Comparison of ENCODE assay signal across 10 cellular contexts in the genomic region with DNA sequence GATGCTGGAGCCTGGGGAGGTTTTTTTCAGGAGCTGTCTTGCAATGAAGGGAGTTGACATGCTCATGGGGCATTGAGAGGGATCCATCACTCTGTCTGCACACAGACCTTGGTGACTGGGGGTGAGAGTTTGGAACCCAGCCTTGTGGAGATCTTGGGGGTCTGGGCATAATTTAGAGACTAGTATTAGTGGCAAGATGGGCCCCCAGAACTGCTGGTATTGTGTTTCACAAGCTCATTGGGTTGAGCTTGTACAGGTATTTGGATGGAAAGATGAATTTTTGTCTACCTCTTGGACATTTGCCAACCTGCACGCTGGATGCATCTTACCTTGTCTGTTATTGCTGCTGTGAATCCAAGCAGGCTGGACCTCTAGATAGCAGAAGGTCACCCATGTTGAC. TPM values are rescaled to one million over a fixed set of nuclear protein-coding genes. Genes with fewer than 3 reads are reported as not detected.
"Had no signal": no experiment of that assay in that cellular context is flagged by ENCODE, and none has a peak within 500 bp of the region (broad histone marks: within the 10 kb centered on the region; RNA-seq: fewer than 3 reads in every experiment).

TSS of gene OR2Z1 (plus strand) at position 301 of the 400 bp plus-strand sequence. CDS start 9,395 bp downstream, outside the sequence.

- DNase-seq: H7, HFFc6 had no signal

- H3K9me3 ChIP-seq: HAP-1 had no signal

- H3K4me3 Mint-ChIP-seq: GM23338, HFFc6 had no signal

- H3K4me3 ChIP-seq: GM23338, HAP-1 had no signal

- H3K27me3 Mint-ChIP-seq: IgD-negative memory B cell had no signal

- H3K27ac Mint-ChIP-seq: GM23338, HFFc6, IgD-negative memory B cell had no signal

- H3K4me1 ChIP-seq: HAP-1 had no signal

- H3K4me2 ChIP-seq: GM23338 had no signal

- H3K36me3 Mint-ChIP-seq: IgD-negative memory B cell had no signal

- ATAC-seq: GM23338, HCT116, HepG2 had no signal

- H3K27ac ChIP-seq: HL-60 had no signal

- FAIRE-seq: H1, HepG2 had no signal

- H3K36me3 ChIP-seq: HAP-1 had no signal

- H3K4me1 Mint-ChIP-seq: GM23338, IgD-negative memory B cell had no signal

RNA-seq across cellular contexts. Expression of gene OR2Z1, which starts in this region (rescaled TPM):
- total RNA-seq: GM23338, H1, H7, HepG2, HFFc6, HT1080 had no signal
- polyA plus RNA-seq: GM23338, H1, HepG2, IgD-negative memory B cell had no signal
